In genomic region chr1:30129421-30130055, GRCh38 we compare ENCODE assay signal across 20 cellular contexts.
A peak's percentile ranks its signal among the peaks of the same experiment; 100 is the strongest.
DNase-seq lines count a peak whose midpoint lies in the region; ATAC-seq and TF ChIP-seq lines count a peak whose summit lies in the region.
"Had no signal": no experiment of that assay in that cellular context is flagged by ENCODE, and none has a peak within 500 bp of the region (broad histone marks: within the 10 kb centered on the region; RNA-seq: fewer than 3 reads in every experiment).

No MANE protein-coding gene starts in this region.

- peaks cover 27 to 90% (median 60%) of the 10 kb centered on the region in 10 experiments for H3K4me1 ChIP-seq in BLaER1 treated with 17β-estradiol and CSF1 and Interleukin-3, amounts not matched to agents 10 nM and 100 nM
- H3K4me1 ChIP-seq in lower lobe of right lung, result peaks cover 10% of the 10 kb centered on the region
- H3K4me1 ChIP-seq in neutrophil (ENCODE audit: control insufficient read depth in 1 of 2, insufficient read depth in 1 of 2, low read depth in 1 of 2, low read length in 1 of 2), result peaks cover 27 to 56% of the 10 kb centered on the region in 2 experiments
- no peaks in the 10 kb centered on the region for H3K4me1 ChIP-seq in suprapubic skin

- peak overlapping the region in 8 of 10 experiments; percentile 40 to 63 (median 50); a peak in 15 of 20 replicates for H3K4me3 ChIP-seq in BLaER1 treated with 17β-estradiol and CSF1 and Interleukin-3, amounts not matched to agents 10 nM and 100 nM
- H3K4me3 ChIP-seq in HL-60 (replicated peaks; ENCODE audit: insufficient read depth, low read length) (no peak overlapping the region), lower lobe of right lung (peak overlapping the region; percentile 38), neutrophil (ENCODE audit: low read depth in 1 of 2, low read length in 1 of 2) (peak overlapping the region; percentile 43 to 55), suprapubic skin (no peak overlapping the region)
- H3K4me3 ChIP-seq: GM23248 had no signal

- no peaks in the 10 kb centered on the region for H3K27me3 ChIP-seq in BLaER1 treated with 17β-estradiol and CSF1 and Interleukin-3, amounts not matched to agents 10 nM and 100 nM
- H3K27me3 ChIP-seq in HL-60 (ENCODE audit: insufficient read depth, poor library complexity, severe bottlenecking) (no peaks in the 10 kb centered on the region), lower lobe of right lung (ENCODE audit: low read depth) (peaks cover 7% of the 10 kb centered on the region), neutrophil (no peaks in the 10 kb centered on the region), suprapubic skin (peaks cover 12% of the 10 kb centered on the region)

- H3K36me3 ChIP-seq in BLaER1 treated with 17β-estradiol and CSF1 and Interleukin-3, amounts not matched to agents 10 nM and 100 nM, result 0 out of 22 replicates have a peak, but pooled peaks cover 0 to 3% (median 0%) of the 10 kb centered on the region in 11 experiments
- H3K36me3 ChIP-seq in lower lobe of right lung, result no peaks in the 10 kb centered on the region
- no peaks in the 10 kb centered on the region for H3K36me3 ChIP-seq in neutrophil
- H3K36me3 ChIP-seq in suprapubic skin, result no peaks in the 10 kb centered on the region

- ATAC-seq in lower lobe of right lung (peak; percentile 3 to 37), HG03045 (IDR thresholded peaks at IDR 0.05; ENCODE audit: unreplicated experiment) (no peak)

- no peak for TF ChIP-seq EP300 in suprapubic skin (IDR thresholded peaks at IDR 0.05)

- H3K9me3 ChIP-seq in BLaER1 treated with 17β-estradiol and CSF1 and Interleukin-3, amounts not matched to agents 10 nM and 100 nM (replicated peaks in 1 of 11), result peaks cover 0 to 35% (median 0%) of the 10 kb centered on the region in 11 experiments; a peak in 6 of 22 replicates
- H3K9me3 ChIP-seq in lower lobe of right lung (no peaks in the 10 kb centered on the region), neutrophil (no peaks in the 10 kb centered on the region), suprapubic skin (no peaks in the 10 kb centered on the region)

- H3K9ac ChIP-seq in BLaER1 treated with 17β-estradiol and CSF1 and Interleukin-3, amounts not matched to agents 10 nM and 100 nM, result peak overlapping the region; percentile 50 to 78 (median 69); a peak in 20 of 22 replicates
- H3K9ac ChIP-seq: GM23248 had no signal

- no peak for TF ChIP-seq POLR2A in suprapubic skin (IDR thresholded peaks at IDR 0.05)

- 79% methylated on average over 3 of the region's 11 CpGs for WGBS in suprapubic skin

- H3K27ac ChIP-seq in BLaER1 treated with 17β-estradiol and CSF1 and Interleukin-3, amounts not matched to agents 10 nM and 100 nM, result peak overlapping the region; percentile 64 to 93 (median 85)
- peak overlapping the region; percentile 54 for H3K27ac ChIP-seq in HL-60 (replicated peaks)
- peak overlapping the region; percentile 56 for H3K27ac ChIP-seq in lower lobe of right lung
- H3K27ac ChIP-seq in neutrophil, result peak overlapping the region; percentile 89
- no peak overlapping the region for H3K27ac ChIP-seq in suprapubic skin
- H3K27ac ChIP-seq: GM23248 had no signal

- TF ChIP-seq CTCF in HL-60 (IDR thresholded peaks at IDR 0.05; ENCODE audit: insufficient read depth, low read length) (no peak), lower lobe of right lung (IDR thresholded peaks at IDR 0.05) (no peak), neutrophil (IDR thresholded peaks at IDR 0.05) (no peak), suprapubic skin (IDR thresholded peaks at IDR 0.05) (no peak)

- intact Hi-C loops in lower lobe of right lung (cut with DNase I), result no loop called here

- DNase-seq in HL-60 (ENCODE audit: low read depth in 1 of 2, low spot score in 1 of 2), result no peak
- no peak for DNase-seq in lower lobe of right lung
- no peak for DNase-seq in UCSD-AML1 (lab: John Stamatoyannopoulos, UW; ENCODE audit: unreplicated experiment)
- no peak for DNase-seq in NCI-H2107 treated with DMSO at 0.1 percent for 48 hours (lab: John Stamatoyannopoulos, UW; ENCODE audit: unreplicated experiment)
- no peak for DNase-seq in suprapubic skin (ENCODE audit: low spot score in 2 of 2)
- DNase-seq: ACHN; AML-193; CD4-positive, CD25-positive, alpha-beta regulatory T cell; CD8-positive, alpha-beta memory T cell; DMS 273 treated with DMSO at 0.1 percent for 48 hours; DMS53; DND-41; EL; GM23248; HCEC 1CT; IMR-90; KBM-7 had no signal

- H3K4me2 ChIP-seq in BLaER1 treated with 17β-estradiol and CSF1 and Interleukin-3, amounts not matched to agents 10 nM and 100 nM, result peak overlapping the region; percentile 64 to 96 (median 88)

- H4K20me1 ChIP-seq in BLaER1 treated with 17β-estradiol and CSF1 and Interleukin-3, amounts not matched to agents 10 nM and 100 nM, result no peaks in the 10 kb centered on the region

Comparison
In these comparisons a context has a peak if more than half of its experiments do, and no peak if none do; other contexts are left out.
1. H3K4me3 ChIP-seq: peak in BLaER1 treated with 17β-estradiol and CSF1 and Interleukin-3, amounts not matched to agents 10 nM and 100 nM (8 of 10), lower lobe of right lung (single experiment) and neutrophil (2 of 2); none in HL-60 (single experiment) and suprapubic skin (single experiment).